ENCODE assay signal across 8 cellular contexts in genomic region chr19:10961073-10961762, GRCh38. TPM values are rescaled to one million over a fixed set of nuclear protein-coding genes. Genes with fewer than 3 reads are reported as not detected.
DNase-seq lines count a peak whose midpoint lies in the region; ATAC-seq, FAIRE-seq and TF ChIP-seq lines count a peak whose summit lies in the region.
"Had no signal": no experiment of that assay in that cellular context is flagged by ENCODE, and none has a peak within 500 bp of the region (broad histone marks: within the 10 kb centered on the region; RNA-seq: fewer than 3 reads in every experiment).

No MANE protein-coding gene starts in this region.

- peaks cover 0 to 11% (median 4%) of the 10 kb centered on the region in 3 donors for H3K4me1 ChIP-seq in pancreas

- H3K4me3 ChIP-seq in GM08714 (ENCODE audit: low read length) (peak overlapping the region; percentile 83), pancreas (peak overlapping the region; percentile 73 to 84 (median 82))

- H3K4me3 Mint-ChIP-seq in activated naive CD8-positive, alpha-beta T cell: peak overlapping the region; percentile 90

- 1% methylated on average over 35 to 88 of the region's 88 CpGs for WGBS in pancreas, 2 donors

- no peaks in the 10 kb centered on the region for H3K36me3 Mint-ChIP-seq in activated naive CD8-positive, alpha-beta T cell

- TF ChIP-seq EP300 in Ishikawa (IDR thresholded peaks at IDR 0.05; ENCODE audit: borderline replicate concordance): no peak

- peak overlapping the region in 3 of 4 donors; percentile 67 to 71 (median 69) for H3K27ac ChIP-seq in pancreas

- ATAC-seq in GM21529 (IDR thresholded peaks at IDR 0.05; ENCODE audit: unreplicated experiment) (peak; percentile 27), Right ventricle myocardium superior (ENCODE audit: poor library complexity) (peak; percentile 46), pancreas (peak; percentile 39 to 65 (median 48))

- no peaks in the 10 kb centered on the region for H3K9me3 Mint-ChIP-seq in activated naive CD8-positive, alpha-beta T cell (ENCODE audit: low read depth)

- H3K4me1 Mint-ChIP-seq in activated naive CD8-positive, alpha-beta T cell (ENCODE audit: low read depth): peaks cover 38% of the 10 kb centered on the region

- no peaks in the 10 kb centered on the region for H3K27me3 ChIP-seq in pancreas

- peak; percentile 47 for DNase-seq in Right ventricle myocardium superior
- DNase-seq in pancreas: peak in 2 of 6 donors; percentile 38 to 73
- DNase-seq in effector CD4-positive, alpha-beta T cell: no peak

- TF ChIP-seq CTCF in pancreas (IDR thresholded peaks at IDR 0.05): no peak

- TF ChIP-seq RAD21 in Ishikawa (IDR thresholded peaks at IDR 0.05; ENCODE audit: low read depth): no peak

- no peaks in the 10 kb centered on the region for H3K36me3 ChIP-seq in pancreas

- FAIRE-seq in pancreas (lab: Jason Lieb, UNC): no peak
- FAIRE-seq: colon had no signal

- no peaks in the 10 kb centered on the region for H3K9me3 ChIP-seq in pancreas

- H3K27ac Mint-ChIP-seq in activated naive CD8-positive, alpha-beta T cell: peak overlapping the region; percentile 86

- no peaks in the 10 kb centered on the region for H3K27me3 Mint-ChIP-seq in activated naive CD8-positive, alpha-beta T cell

- intact Hi-C loops in Right ventricle myocardium superior (cut with DNase I) (no loop called here), pancreas (cut with DNase I) (no loop called here)

TF ChIP-seq in Ishikawa, 13 proteins besides CTCF, POLR2A, EP300 and RAD21:
- 0 out of 2 replicates have a peak, but pooled peaks have one; percentile 22 for TF ChIP-seq TAF1 (IDR thresholded peaks at IDR 0.05; ENCODE audit: low read depth)
- no peak for TF ChIP-seq EGR1 (IDR thresholded peaks at IDR 0.05)
- no peak for TF ChIP-seq NFIC (IDR thresholded peaks at IDR 0.05)
- peak; percentile 95 for TF ChIP-seq ZBTB7A (IDR thresholded peaks at IDR 0.05; ENCODE audit: low read depth)

RNA-seq across cellular contexts. Expression of gene SMARCA4, which starts 0.4 kb away (rescaled TPM):
- total RNA-seq in Right ventricle myocardium superior: 34.7 TPM
- 10 to 100 TPM; 28.7 to 53.0 (median 38.1) TPM for total RNA-seq in pancreas
- polyA plus RNA-seq in pancreas: 10 to 100 TPM; 69.4 to 77.8 TPM

RNA-seq across cellular contexts. Expression of gene TIMM29, which starts 32.6 kb away (rescaled TPM):
- total RNA-seq in Right ventricle myocardium superior: 11.8 TPM
- 10 to 100 TPM in 5 of 6 donors, 1 to 10 TPM in 1; 7.9 to 11.6 (median 10.3) TPM for total RNA-seq in pancreas
- polyA plus RNA-seq in pancreas: 1 to 10 TPM; 7.8 to 9.8 TPM

RNA-seq across cellular contexts. Expression of gene YIPF2, which starts 32.8 kb away (rescaled TPM):
- 13.7 TPM for total RNA-seq in Right ventricle myocardium superior
- 10 to 100 TPM; 41.4 to 67.9 (median 47.3) TPM for total RNA-seq in pancreas
- 10 to 100 TPM; 58.0 to 66.0 TPM for polyA plus RNA-seq in pancreas
